20 cellular contexts compared by ENCODE assay signal in genomic region chr7:33400214-33400538, GRCh38.
A peak's percentile ranks its signal among the peaks of the same experiment; 100 is the strongest.
DNase-seq lines count a peak whose midpoint lies in the region; ATAC-seq, FAIRE-seq and TF ChIP-seq lines count a peak whose summit lies in the region.
"Had no signal": no experiment of that assay in that cellular context is flagged by ENCODE, and none has a peak within 500 bp of the region (broad histone marks: within the 10 kb centered on the region; RNA-seq: fewer than 3 reads in every experiment).

No MANE protein-coding gene starts in this region.

- no peaks in the 10 kb centered on the region for H4K20me1 ChIP-seq in Karpas-422 (ENCODE audit: insufficient read depth, low read depth, low read length)

- no peak for TF ChIP-seq CTCF in testis (IDR thresholded peaks at IDR 0.05)

- no peak overlapping the region for H2AFZ ChIP-seq in Karpas-422 (ENCODE audit: low read length)

- no peaks in the 10 kb centered on the region for H3K9me2 ChIP-seq in Karpas-422 (replicated peaks; ENCODE audit: insufficient read depth, low read length)

- H3K27me3 ChIP-seq in Karpas-422 (ENCODE audit: low read length) = no peaks in the 10 kb centered on the region
- no peaks in the 10 kb centered on the region for H3K27me3 ChIP-seq in small intestine (ENCODE audit: control insufficient read depth in 2 of 2, insufficient read depth in 2 of 2, low read length in 2 of 2)
- H3K27me3 ChIP-seq in testis = no peaks in the 10 kb centered on the region
- H3K27me3 ChIP-seq: BE2C had no signal

- no peaks in the 10 kb centered on the region for H3K9me3 ChIP-seq in Karpas-422 (ENCODE audit: low read length)
- no peaks in the 10 kb centered on the region for H3K9me3 ChIP-seq in small intestine (ENCODE audit: control insufficient read depth, low read depth)
- H3K9me3 ChIP-seq in testis = no peaks in the 10 kb centered on the region
- H3K9me3 ChIP-seq: BE2C had no signal

- H3K9ac ChIP-seq in Karpas-422 (ENCODE audit: low read length) = no peak overlapping the region

- WGBS in small intestine, 3 donors = 33 to 88% (median 42%) methylated on average over 1 of the region's 1 CpG
- 32 to 35% methylated on average over 1 of the region's 1 CpG for WGBS in testis, 2 donors

- H3K4me1 ChIP-seq in Karpas-422 (ENCODE audit: low read length) (no peaks in the 10 kb centered on the region), small intestine (ENCODE audit: control insufficient read depth in 2 of 2, insufficient read depth in 1 of 2, low read depth in 1 of 2, low read length in 1 of 2) (no peaks in the 10 kb centered on the region), testis (no peaks in the 10 kb centered on the region)

- FAIRE-seq in small intestine (lab: Jason Lieb, UNC) = peak; percentile 67
- FAIRE-seq: A204.1, GM12878, H1, HepG2 had no signal

- no peak for TF ChIP-seq POLR2A in testis (IDR thresholded peaks at IDR 0.05)

- no peak overlapping the region for H3K4me2 ChIP-seq in Karpas-422 (ENCODE audit: low read depth, low read length, poor library complexity, severe bottlenecking)

- DNase-seq in Karpas-422 (peak; percentile 11), NCI-H1105 (lab: John Stamatoyannopoulos, UW) (peak; percentile 21), NCI-H1930 (lab: John Stamatoyannopoulos, UW) (peak; percentile 14 to 15), small intestine (no peak), testis (no peak)
- DNase-seq: ACHN; BE2C; C1 segment of cervical spinal cord; CD4-positive, CD25-positive, alpha-beta regulatory T cell; CD8-positive, alpha-beta memory T cell; DMS 273 treated with DMSO at 0.1 percent for 48 hours; DMS53; DND-41; EL; H9 had no signal

- no peaks in the 10 kb centered on the region for H3K79me2 ChIP-seq in Karpas-422 (ENCODE audit: low read length)

- intact Hi-C loops in testis (cut with DNase I; ENCODE audit: low total_unique reads) = no loop called here

- no peak overlapping the region for H3K4me3 ChIP-seq in Karpas-422 (ENCODE audit: low read length)
- H3K4me3 ChIP-seq in small intestine (ENCODE audit: low read depth in 1 of 2, low read length in 2 of 2) = no peak overlapping the region
- H3K4me3 ChIP-seq in testis = no peak overlapping the region
- H3K4me3 ChIP-seq: GM12878 had no signal

- ATAC-seq in GM21447 (IDR thresholded peaks at IDR 0.05; ENCODE audit: unreplicated experiment) = no peak
- ATAC-seq: GM12878, HepG2 had no signal

- H3K36me3 ChIP-seq in Karpas-422 (ENCODE audit: insufficient read depth, low read length) = no peaks in the 10 kb centered on the region
- no peaks in the 10 kb centered on the region for H3K36me3 ChIP-seq in small intestine (ENCODE audit: control insufficient read depth in 2 of 2, insufficient read depth in 2 of 2, low read length in 2 of 2)
- H3K36me3 ChIP-seq in testis (ENCODE audit: low read depth, missing control alignments) = no peaks in the 10 kb centered on the region
- H3K36me3 ChIP-seq: BE2C had no signal

- H3K27ac ChIP-seq in Karpas-422 (ENCODE audit: low read length) (no peak overlapping the region), small intestine (ENCODE audit: low read depth in 1 of 2, low read length in 1 of 2) (no peak overlapping the region), testis (no peak overlapping the region)

Comparison
In these comparisons a context has a peak if more than half of its experiments do, and no peak if none do; other contexts are left out.
1. DNase-seq: peak in Karpas-422 (single experiment), NCI-H1105 (single experiment) and NCI-H1930 (2 of 2); none in small intestine (single experiment) and testis (single experiment).